In genomic region chr11:9831122-9831521, GRCh38 we compare ENCODE assay signal across 1 cellular context.
TF ChIP-seq lines count a peak whose summit lies in the region.

No MANE protein-coding gene starts in this region.

TF ChIP-seq in GM23338, 12 proteins besides CTCF, POLR2A, EP300 and RAD21 (continued from another document):
- TF ChIP-seq ZNF462 (CRISPR knock-in tag; IDR thresholded peaks at IDR 0.05) (no peak), EZH2 (IDR thresholded peaks at IDR 0.05; ENCODE audit: low read depth, unreplicated experiment) (no peak), REST (IDR thresholded peaks at IDR 0.05; ENCODE audit: unreplicated experiment) (no peak), EZH2phosphoT487 (IDR thresholded peaks at IDR 0.05; ENCODE audit: unreplicated experiment) (no peak), NANOG (IDR thresholded peaks at IDR 0.05; ENCODE audit: borderline replicate concordance) (no peak), ZNF114 (CRISPR knock-in tag; IDR thresholded peaks at IDR 0.05) (no peak), ZNF331 (CRISPR knock-in tag; IDR thresholded peaks at IDR 0.05; ENCODE audit: low read depth) (no peak)
